Comparison of ENCODE assay signal across 8 cellular contexts in genomic region chr4:109826719-109827118, GRCh38. TPM values are rescaled to one million over a fixed set of nuclear protein-coding genes. Genes with fewer than 3 reads are reported as not detected.
DNase-seq lines count a peak whose midpoint lies in the region; ATAC-seq, FAIRE-seq and TF ChIP-seq lines count a peak whose summit lies in the region.

No MANE protein-coding gene starts in this region.

- H3K9me3 Mint-ChIP-seq in CD14-positive monocyte, result no peaks in the 10 kb centered on the region
- H3K9me3 Mint-ChIP-seq in effector memory CD8-positive, alpha-beta T cell, result no peaks in the 10 kb centered on the region

- FAIRE-seq in GM19239 (lab: Jason Lieb, UNC), result peak; percentile 4

- H3K27me3 ChIP-seq in ovary (no peaks in the 10 kb centered on the region), H7 (ENCODE audit: control insufficient read depth, insufficient read depth, low read length) (no peaks in the 10 kb centered on the region)

- intact Hi-C loops in CD14-positive monocyte (cut with micrococcal nuclease), result loop anchor here in 1 of 2 donors (10.0 kb wide), 1 partner anchor 122 kb away; the partner anchor contains the start of gene CASP6
- intact Hi-C loops in ovary (cut with DNase I), result loop anchor here in 3 of 4 donors (5.0 to 10.0 kb wide), 2 partner anchors 122 to 404 kb away; partner anchors contain the start of gene CASP6 (in 1 of the 3)

- peak; percentile 61 for ATAC-seq in effector memory CD8-positive, alpha-beta T cell (replicated peaks)

- TF ChIP-seq POLR2A in ovary (IDR thresholded peaks at IDR 0.05), result no peak

- H3K4me3 Mint-ChIP-seq in CD14-positive monocyte, result no peak overlapping the region
- no peak overlapping the region for H3K4me3 Mint-ChIP-seq in effector memory CD8-positive, alpha-beta T cell

- no peaks in the 10 kb centered on the region for H3K27me3 Mint-ChIP-seq in CD14-positive monocyte (ENCODE audit: low read depth in 3 of 3)
- no peaks in the 10 kb centered on the region for H3K27me3 Mint-ChIP-seq in effector memory CD8-positive, alpha-beta T cell

- H3K4me1 ChIP-seq in ovary (ENCODE audit: insufficient read depth), result no peaks in the 10 kb centered on the region

- H3K9me3 ChIP-seq in ovary, result no peaks in the 10 kb centered on the region

- peaks cover 24 to 41% of the 10 kb centered on the region in 2 donors for H3K36me3 Mint-ChIP-seq in CD14-positive monocyte
- H3K36me3 Mint-ChIP-seq in effector memory CD8-positive, alpha-beta T cell (ENCODE audit: insufficient read depth), result peaks cover 20% of the 10 kb centered on the region

- H3K36me3 ChIP-seq in ovary, result no peaks in the 10 kb centered on the region
- H3K36me3 ChIP-seq in H7 (replicated peaks; ENCODE audit: control insufficient read depth, insufficient read depth, low read length), result peaks cover 7% of the 10 kb centered on the region

- TF ChIP-seq CTCF in CD14-positive monocyte (IDR thresholded peaks at IDR 0.05), result peak; percentile 68
- peak in 2 of 3 donors; percentile 36 to 48 for TF ChIP-seq CTCF in ovary (IDR thresholded peaks at IDR 0.05)

- no peak overlapping the region for H3K27ac Mint-ChIP-seq in CD14-positive monocyte
- H3K27ac Mint-ChIP-seq in effector memory CD8-positive, alpha-beta T cell, result no peak overlapping the region

- no peaks in the 10 kb centered on the region for H3K4me1 Mint-ChIP-seq in CD14-positive monocyte
- H3K4me1 Mint-ChIP-seq in effector memory CD8-positive, alpha-beta T cell (ENCODE audit: low read depth in 2 of 2), result no peaks in the 10 kb centered on the region

- DNase-seq in CD14-positive monocyte (ENCODE audit: low spot score), result no peak
- DNase-seq in GM19239 (ENCODE audit: insufficient read length, low spot score), result no peak
- DNase-seq in NCI-H1417 (lab: John Stamatoyannopoulos, UW), result peak in 2 of 3 experiments; percentile 1 to 16
- no peak for DNase-seq in effector memory CD8-positive, alpha-beta T cell
- DNase-seq in ovary, result no peak
- DNase-seq in H7, result no peak
- no peak for DNase-seq in NCI-H226
- no peak for DNase-seq in NCI-H510A treated with DMSO at 0.1 percent for 48 hours (lab: John Stamatoyannopoulos, UW)

- no peak overlapping the region for H3K27ac ChIP-seq in ovary

- TF ChIP-seq EP300 in ovary (IDR thresholded peaks at IDR 0.05), result no peak

- no peak overlapping the region for H3K4me3 ChIP-seq in ovary
- no peak overlapping the region for H3K4me3 ChIP-seq in H7 (ENCODE audit: insufficient read depth, low read depth, low read length)

RNA-seq across cellular contexts. Expression of gene RRH, which starts 1.1 kb away (rescaled TPM):
- polyA plus RNA-seq in CD14-positive monocyte (not detected), ovary (under 1 TPM; 0.06 to 0.20 TPM)
- total RNA-seq in ovary, result under 1 TPM in 4 of 7 donors, not detected in 3; 0.23 to 0.57 (median 0.32) TPM
- total RNA-seq in H7 (2014; rRNA removed; shearing (Covaris generic)), result not detected in 2 replicates

RNA-seq across cellular contexts. Expression of gene GAR1, which starts 11.2 kb away (rescaled TPM):
- 1 to 10 TPM; 4.3 to 8.7 TPM for polyA plus RNA-seq in CD14-positive monocyte
- total RNA-seq in ovary, result 10 to 100 TPM in 6 of 7 donors, 1 to 10 TPM in 1; 4.3 to 22.5 (median 15.7) TPM
- polyA plus RNA-seq in ovary, result 10 to 100 TPM; 14.8 to 27.9 TPM
- total RNA-seq in H7 (2014; rRNA removed; shearing (Covaris generic)), result 9.7 and 12.7 TPM in 2 replicates

RNA-seq across cellular contexts. Expression of gene LRIT3, which starts 21.2 kb away (rescaled TPM):
- not detected for polyA plus RNA-seq in CD14-positive monocyte
- under 1 TPM in 6 of 7 donors, not detected in 1; 0.05 to 0.35 (median 0.18) TPM for total RNA-seq in ovary
- under 1 TPM; 0.02 to 0.10 TPM for polyA plus RNA-seq in ovary
- 0.07 and 0.14 TPM in 2 replicates for total RNA-seq in H7 (2014; rRNA removed; shearing (Covaris generic))

RNA-seq across cellular contexts. Expression of gene CFI, which starts 24.9 kb away (rescaled TPM):
- not detected for polyA plus RNA-seq in CD14-positive monocyte
- 100 to 1,000 TPM in 1 of 7 donors, 10 to 100 TPM in 6; 13.1 to 108 (median 34.6) TPM for total RNA-seq in ovary
- polyA plus RNA-seq in ovary, result 100 to 1,000 TPM in 1 of 2 donors, 10 to 100 TPM in 1; 38.2 to 112 TPM
- total RNA-seq in H7 (2014; rRNA removed; shearing (Covaris generic)), result not detected in 2 replicates

Comparison
In these comparisons a context has a peak if more than half of its experiments do, and no peak if none do; other contexts are left out.
1. DNase-seq: peak in NCI-H1417 (2 of 3); none in CD14-positive monocyte (single experiment), GM19239 (single experiment), effector memory CD8-positive, alpha-beta T cell (0 of 3), ovary (0 of 5), H7 (single experiment), NCI-H226 (single experiment) and NCI-H510A treated with DMSO at 0.1 percent for 48 hours (single experiment).